8 cellular contexts compared by ENCODE assay signal in genomic region chr2:20666114-20666363, GRCh38. TPM values are rescaled to one million over a fixed set of nuclear protein-coding genes. Genes with fewer than 3 reads are reported as not detected.
DNase-seq lines count a peak whose midpoint lies in the region; ATAC-seq and TF ChIP-seq lines count a peak whose summit lies in the region.

No MANE protein-coding gene starts in this region.

- H4K20me1 ChIP-seq in neural progenitor cell (ENCODE audit: low read depth), result peaks cover 57% of the 10 kb centered on the region

- 0 to 1% methylated on average over 32 of the region's 32 CpGs for WGBS in ectodermal cell, 2 experiments

- peaks cover 3% of the 10 kb centered on the region for H3K36me3 Mint-ChIP-seq in neural progenitor cell

- no peak for TF ChIP-seq CTCF in neural progenitor cell (IDR thresholded peaks at IDR 0.05)

- peak; percentile 43 for DNase-seq in COLO668 (lab: John Stamatoyannopoulos, UW; ENCODE audit: unreplicated experiment)
- no peak for DNase-seq in neural progenitor cell (ENCODE audit: low spot score)
- no peak for DNase-seq in RPMI8226
- no peak for DNase-seq in occipital lobe (lab: John Stamatoyannopoulos, UW)

- no peaks in the 10 kb centered on the region for H3K36me3 ChIP-seq in ectodermal cell (ENCODE audit: control insufficient read depth, insufficient read depth, low read length)
- H3K36me3 ChIP-seq in neural progenitor cell, result no peaks in the 10 kb centered on the region

- ATAC-seq in HG03432 (IDR thresholded peaks at IDR 0.05; ENCODE audit: unreplicated experiment) (peak; percentile 11), GM21360 (IDR thresholded peaks at IDR 0.05; ENCODE audit: unreplicated experiment) (no peak), GM18907 (IDR thresholded peaks at IDR 0.05; ENCODE audit: unreplicated experiment) (no peak)

- H3K9me3 Mint-ChIP-seq in neural progenitor cell, result no peaks in the 10 kb centered on the region

- no peak overlapping the region for H3K27ac Mint-ChIP-seq in neural progenitor cell

- peak overlapping the region; percentile 91 for H3K4me3 Mint-ChIP-seq in neural progenitor cell

- no peaks in the 10 kb centered on the region for H3K9me3 ChIP-seq in ectodermal cell (ENCODE audit: control insufficient read depth, low read length)
- H3K9me3 ChIP-seq in neural progenitor cell (ENCODE audit: low read depth), result no peaks in the 10 kb centered on the region

- peaks cover 96% of the 10 kb centered on the region for H3K27me3 ChIP-seq in ectodermal cell (ENCODE audit: control insufficient read depth, insufficient read depth, low read length, poor library complexity, severe bottlenecking)
- H3K27me3 ChIP-seq in neural progenitor cell, result peaks cover 100% of the 10 kb centered on the region

- H3K27me3 Mint-ChIP-seq in neural progenitor cell (ENCODE audit: insufficient read depth, low read depth), result peaks cover 73% of the 10 kb centered on the region

- H3K4me3 ChIP-seq in ectodermal cell (ENCODE audit: insufficient read depth, low read depth, low read length), result peak overlapping the region; percentile 40
- peak overlapping the region; percentile 50 for H3K4me3 ChIP-seq in neural progenitor cell

- H3K9ac ChIP-seq in neural progenitor cell, result no peak overlapping the region

- peaks cover 32% of the 10 kb centered on the region for H3K4me1 ChIP-seq in ectodermal cell (ENCODE audit: control insufficient read depth, insufficient read depth, low read length)
- H3K4me1 ChIP-seq in neural progenitor cell, result peaks cover 18% of the 10 kb centered on the region

- H3K79me2 ChIP-seq in neural progenitor cell (ENCODE audit: low read depth), result no peaks in the 10 kb centered on the region

- H3K4me1 Mint-ChIP-seq in neural progenitor cell, result peaks cover 37% of the 10 kb centered on the region

- peak overlapping the region; percentile 91 for H2AFZ ChIP-seq in neural progenitor cell (replicated peaks)

- H3K27ac ChIP-seq in ectodermal cell (ENCODE audit: insufficient read depth, low read depth, low read length, poor library complexity, severe bottlenecking) (no peak overlapping the region), neural progenitor cell (no peak overlapping the region)

- H3K4me2 ChIP-seq in neural progenitor cell, result peak overlapping the region; percentile 88

- peaks cover 4% of the 10 kb centered on the region for H3F3A ChIP-seq in neural progenitor cell (ENCODE audit: low read depth)

RNA-seq across cellular contexts. Expression of gene GDF7, which starts 0.9 kb away (rescaled TPM):
- polyA plus RNA-seq in ectodermal cell (2013, experiment 1 of 4), result 9.3 TPM
- 9.5 TPM for polyA plus RNA-seq in ectodermal cell (2013, experiment 2 of 4)
- polyA plus RNA-seq in ectodermal cell (2013, experiment 3 of 4), result 9.9 TPM
- 12.2 TPM for polyA plus RNA-seq in ectodermal cell (2013, experiment 4 of 4)
- not detected in 2 replicates for total RNA-seq in neural progenitor cell (ENCODE audit: low replicate concordance)
- 0.16 TPM for total RNA-seq in occipital lobe

RNA-seq across cellular contexts. Expression of gene HS1BP3, which starts 15.1 kb away (rescaled TPM):
- polyA plus RNA-seq in ectodermal cell (2013, experiment 1 of 4), result 28.6 TPM
- 30.1 TPM for polyA plus RNA-seq in ectodermal cell (2013, experiment 2 of 4)
- 21.9 TPM for polyA plus RNA-seq in ectodermal cell (2013, experiment 3 of 4)
- 24.8 TPM for polyA plus RNA-seq in ectodermal cell (2013, experiment 4 of 4)
- 10.0 and 19.5 TPM in 2 replicates for total RNA-seq in neural progenitor cell (ENCODE audit: low replicate concordance)
- 10.3 TPM for total RNA-seq in occipital lobe
